16 cellular contexts compared by ENCODE assay signal in genomic region chr22:23399367-23400285, GRCh38.
DNase-seq lines count a peak whose midpoint lies in the region; ATAC-seq and TF ChIP-seq lines count a peak whose summit lies in the region.
"Had no signal": no experiment of that assay in that cellular context is flagged by ENCODE, and none has a peak within 500 bp of the region (broad histone marks: within the 10 kb centered on the region; RNA-seq: fewer than 3 reads in every experiment).

No MANE protein-coding gene starts in this region.

- peak overlapping the region in 9 of 11 experiments; percentile 65 to 92 (median 78); a peak in 17 of 22 replicates for H3K4me2 ChIP-seq in BLaER1 treated with 17β-estradiol and CSF1 and Interleukin-3, amounts not matched to agents 10 nM and 100 nM

- peaks cover 9% of the 10 kb centered on the region for H3K36me3 Mint-ChIP-seq in mesothelial cell of epicardium
- H3K36me3 Mint-ChIP-seq: CD8-positive, alpha-beta memory T cell had no signal

- ATAC-seq in RWPE2 (ENCODE audit: low read depth) = no peak

- no peak for TF ChIP-seq EP300 in suprapubic skin (IDR thresholded peaks at IDR 0.05)

- DNase-seq in RWPE2 (ENCODE audit: low spot score) = peak; percentile 63
- DNase-seq in mesothelial cell of epicardium (ENCODE audit: low spot score in 2 of 2, unreplicated experiment in 2 of 2) = no peak
- peak; percentile 55 to 78 for DNase-seq in suprapubic skin (ENCODE audit: low spot score in 2 of 2)
- DNase-seq in occipital lobe (lab: John Stamatoyannopoulos, UW) = no peak
- DNase-seq in activated CD4-positive, CD25-positive, alpha-beta regulatory T cell (lab: John Stamatoyannopoulos, UW) = no peak
- no peak for DNase-seq in NCI-H1105 (lab: John Stamatoyannopoulos, UW)
- no peak for DNase-seq in 8988T
- DNase-seq: BE2C; CD8-positive, alpha-beta memory T cell; H9; MM.1S; NCI-H1930; NCI-H2171; NCI-H774; SHP77 treated with DMSO at 0.1 percent for 48 hours had no signal

- peaks cover 0 to 6% (median 0%) of the 10 kb centered on the region in 11 experiments; a peak in 1 of 22 replicates for H3K27me3 ChIP-seq in BLaER1 treated with 17β-estradiol and CSF1 and Interleukin-3, amounts not matched to agents 10 nM and 100 nM
- H3K27me3 ChIP-seq in RWPE2 (ENCODE audit: insufficient read depth, poor library complexity, severe bottlenecking) = no peaks in the 10 kb centered on the region
- peaks cover 19% of the 10 kb centered on the region for H3K27me3 ChIP-seq in suprapubic skin
- H3K27me3 ChIP-seq: BE2C had no signal

- H3K27ac Mint-ChIP-seq in mesothelial cell of epicardium = peak overlapping the region; percentile 67
- H3K27ac Mint-ChIP-seq: CD8-positive, alpha-beta memory T cell; H9 had no signal

- WGBS in suprapubic skin = 91% methylated on average over 21 of the region's 46 CpGs

- no peaks in the 10 kb centered on the region for H3K9me3 ChIP-seq in BLaER1 treated with 17β-estradiol and CSF1 and Interleukin-3, amounts not matched to agents 10 nM and 100 nM (replicated peaks in 1 of 11)
- no peaks in the 10 kb centered on the region for H3K9me3 ChIP-seq in RWPE2 (ENCODE audit: severe bottlenecking)
- H3K9me3 ChIP-seq in suprapubic skin = no peaks in the 10 kb centered on the region
- H3K9me3 ChIP-seq: BE2C had no signal

- TF ChIP-seq POLR2A in suprapubic skin (IDR thresholded peaks at IDR 0.05) = no peak

- no peak overlapping the region for H3K4me3 ChIP-seq in BLaER1 treated with 17β-estradiol and CSF1 and Interleukin-3, amounts not matched to agents 10 nM and 100 nM
- no peak overlapping the region for H3K4me3 ChIP-seq in RWPE2 (ENCODE audit: severe bottlenecking)
- no peak overlapping the region for H3K4me3 ChIP-seq in suprapubic skin

- H3K27ac ChIP-seq in BLaER1 treated with 17β-estradiol and CSF1 and Interleukin-3, amounts not matched to agents 10 nM and 100 nM = no peak overlapping the region
- H3K27ac ChIP-seq in RWPE2 (ENCODE audit: poor library complexity, severe bottlenecking) = no peak overlapping the region
- H3K27ac ChIP-seq in suprapubic skin = no peak overlapping the region

- peak overlapping the region; percentile 78 for H3K4me3 Mint-ChIP-seq in mesothelial cell of epicardium
- H3K4me3 Mint-ChIP-seq: H9 had no signal

- H3K9me3 Mint-ChIP-seq in mesothelial cell of epicardium = no peaks in the 10 kb centered on the region
- H3K9me3 Mint-ChIP-seq: CD8-positive, alpha-beta memory T cell; H9 had no signal

- H3K4me1 ChIP-seq in BLaER1 treated with 17β-estradiol and CSF1 and Interleukin-3, amounts not matched to agents 10 nM and 100 nM = peaks cover 6 to 95% (median 88%) of the 10 kb centered on the region in 10 experiments; a peak in 18 of 20 replicates
- H3K4me1 ChIP-seq in RWPE2 (ENCODE audit: insufficient read depth, poor library complexity, severe bottlenecking) = no peaks in the 10 kb centered on the region
- peaks cover 5% of the 10 kb centered on the region for H3K4me1 ChIP-seq in suprapubic skin

- no peaks in the 10 kb centered on the region for H3K27me3 Mint-ChIP-seq in mesothelial cell of epicardium (ENCODE audit: low read depth)

- no peaks in the 10 kb centered on the region for H3K36me3 ChIP-seq in BLaER1 treated with 17β-estradiol and CSF1 and Interleukin-3, amounts not matched to agents 10 nM and 100 nM
- H3K36me3 ChIP-seq in RWPE2 (ENCODE audit: low read depth) = no peaks in the 10 kb centered on the region
- no peaks in the 10 kb centered on the region for H3K36me3 ChIP-seq in suprapubic skin
- H3K36me3 ChIP-seq: BE2C had no signal

- H3K4me1 Mint-ChIP-seq in mesothelial cell of epicardium = peaks cover 62% of the 10 kb centered on the region
- H3K4me1 Mint-ChIP-seq: CD8-positive, alpha-beta memory T cell had no signal

- TF ChIP-seq CTCF in RWPE2 (IDR thresholded peaks at IDR 0.05; ENCODE audit: poor library complexity, severe bottlenecking) (no peak), mesothelial cell of epicardium (IDR thresholded peaks at IDR 0.05; ENCODE audit: unreplicated experiment) (no peak), suprapubic skin (IDR thresholded peaks at IDR 0.05) (no peak)

- 0 out of 22 replicates have a peak overlapping the region, but pooled peaks of 1 of the 11 experiments have one; percentile 20 for H3K9ac ChIP-seq in BLaER1 treated with 17β-estradiol and CSF1 and Interleukin-3, amounts not matched to agents 10 nM and 100 nM

- peaks cover 0 to 36% (median 6%) of the 10 kb centered on the region in 11 experiments; a peak in 12 of 22 replicates for H4K20me1 ChIP-seq in BLaER1 treated with 17β-estradiol and CSF1 and Interleukin-3, amounts not matched to agents 10 nM and 100 nM

Comparison
In these comparisons a context has a peak if more than half of its experiments do, and no peak if none do; other contexts are left out.
1. DNase-seq: peak in RWPE2 (single experiment) and suprapubic skin (2 of 2); none in mesothelial cell of epicardium (0 of 2), occipital lobe (single experiment), activated CD4-positive, CD25-positive, alpha-beta regulatory T cell (0 of 4), NCI-H1105 (single experiment) and 8988T (single experiment).